In the genomic region with DNA sequence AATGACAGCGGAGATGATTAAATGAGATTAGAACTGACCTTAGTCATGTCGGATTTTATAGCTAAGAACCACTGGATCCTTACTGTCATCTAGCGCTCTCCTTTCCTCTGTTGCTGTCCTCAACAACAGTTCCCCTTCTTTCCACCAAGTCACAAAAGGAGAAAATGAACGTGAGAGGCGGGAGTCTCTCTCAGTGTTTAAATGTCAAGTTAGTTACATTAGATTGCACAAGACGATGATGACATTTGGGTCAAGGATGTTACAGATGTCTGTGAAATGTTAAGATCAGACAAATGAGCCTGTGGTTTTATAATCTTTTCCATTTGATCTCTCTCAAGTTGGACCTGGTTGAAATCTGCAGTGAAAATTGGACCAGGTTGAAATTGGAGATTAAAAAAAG, we compare ENCODE assay signal across 22 cellular contexts. TPM values are rescaled to one million over a fixed set of nuclear protein-coding genes. Genes with fewer than 3 reads are reported as not detected.
DNase-seq lines count a peak whose midpoint lies in the region; ATAC-seq and TF ChIP-seq lines count a peak whose summit lies in the region.
"Had no signal": no experiment of that assay in that cellular context is flagged by ENCODE, and none has a peak within 500 bp of the region (broad histone marks: within the 10 kb centered on the region; RNA-seq: fewer than 3 reads in every experiment).

No MANE protein-coding gene starts in this region.

- H3K4me3 ChIP-seq in neutrophil (ENCODE audit: low read depth in 1 of 2, low read length in 1 of 2) = no peak overlapping the region
- H3K4me3 ChIP-seq: BLaER1, stomach had no signal

- TF ChIP-seq CTCF in neutrophil (IDR thresholded peaks at IDR 0.05) = no peak

- peaks cover 3 to 4% of the 10 kb centered on the region in 2 experiments for H3K4me1 ChIP-seq in neutrophil (ENCODE audit: control insufficient read depth in 1 of 2, insufficient read depth in 1 of 2, low read depth in 1 of 2, low read length in 1 of 2)
- H3K4me1 ChIP-seq: BLaER1, foreskin keratinocyte, stomach had no signal

- peak; percentile 48 to 58 for ATAC-seq in activated CD4-positive, CD25-positive, alpha-beta regulatory T cell treated with anti-CD3 and anti-CD28 coated beads, Interleukin-2, amount 50 U/mL, for 24 hours
- no peak for ATAC-seq in GM18511 (IDR thresholded peaks at IDR 0.05; ENCODE audit: unreplicated experiment)
- ATAC-seq: foreskin keratinocyte; natural killer cell treated with Interleukin-12 subunit alpha and Interleukin-12 subunit beta and Interleukin-15 and Interleukin-18, amount 100 ng/mL, for 72 hours had no signal

- peaks cover 100% of the 10 kb centered on the region for H3K36me3 ChIP-seq in neutrophil

- H3K9me3 ChIP-seq in neutrophil = no peaks in the 10 kb centered on the region
- H3K9me3 ChIP-seq: BLaER1, stomach had no signal

- H3K27me3 ChIP-seq in neutrophil = no peaks in the 10 kb centered on the region
- H3K27me3 ChIP-seq: BLaER1, brain microvascular endothelial cell, foreskin keratinocyte, stomach had no signal

- peak overlapping the region; percentile 40 for H3K27ac ChIP-seq in neutrophil
- H3K27ac ChIP-seq: BLaER1, brain microvascular endothelial cell, foreskin keratinocyte, stomach, VCaP had no signal

- DNase-seq in activated CD4-positive, CD25-positive, alpha-beta regulatory T cell (lab: John Stamatoyannopoulos, UW) = no peak
- peak; percentile 61 for DNase-seq in MV-4-11 (lab: John Stamatoyannopoulos, UW)
- peak; percentile 74 for DNase-seq in amniotic epithelial cell (ENCODE audit: low read depth)
- DNase-seq in stimulated activated CD4-positive, alpha-beta T cell treated with anti-CD3 and anti-CD28 coated beads, Interleukin-2, amount 100 ng/mL, for 24 hours = no peak
- no peak for DNase-seq in dermis blood vessel endothelial cell
- DNase-seq: activated gamma-delta T cell, brain microvascular endothelial cell, DMS 273 treated with DMSO at 0.1 percent for 48 hours, foreskin keratinocyte, GOT3, mesendoderm, NCI-H1417, NCI-H2107, NCI-H524, SHP77 treated with DMSO at 0.1 percent for 48 hours, stomach had no signal

RNA-seq across cellular contexts. Expression of a gene that starts 53.5 kb away (rescaled TPM):
- total RNA-seq in dermis blood vessel endothelial cell = 47.7 and 63.3 TPM in 2 replicates

Comparison
In these comparisons a context has a peak if more than half of its experiments do, and no peak if none do; other contexts are left out.
1. DNase-seq: peak in MV-4-11 (single experiment) and amniotic epithelial cell (single experiment); none in activated CD4-positive, CD25-positive, alpha-beta regulatory T cell (0 of 4), stimulated activated CD4-positive, alpha-beta T cell treated with anti-CD3 and anti-CD28 coated beads, Interleukin-2, amount 100 ng/mL, for 24 hours (0 of 2) and dermis blood vessel endothelial cell (single experiment).